In the genomic region with DNA sequence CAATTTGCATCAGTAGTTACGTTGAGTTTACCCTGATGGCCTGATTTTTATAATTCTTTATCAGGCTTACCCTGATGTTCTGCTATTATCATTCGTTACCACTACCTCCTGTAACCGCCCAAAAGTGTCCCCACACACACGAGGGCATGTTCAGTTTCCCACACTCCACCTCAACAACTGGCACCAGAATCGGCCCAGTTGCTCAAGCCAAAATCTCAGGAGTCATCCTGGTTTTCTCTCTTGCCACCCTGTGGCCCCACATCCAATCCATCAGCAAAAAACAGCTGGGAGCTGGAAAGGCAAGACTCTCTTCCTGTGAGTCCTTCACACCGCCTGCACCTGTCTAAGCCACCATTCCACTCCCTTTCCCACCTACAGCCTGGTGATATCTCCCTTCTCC, we compare ENCODE assay signal across 11 cellular contexts.
DNase-seq lines count a peak whose midpoint lies in the region; ATAC-seq and TF ChIP-seq lines count a peak whose summit lies in the region.
"Had no signal": no experiment of that assay in that cellular context is flagged by ENCODE, and none has a peak within 500 bp of the region (broad histone marks: within the 10 kb centered on the region; RNA-seq: fewer than 3 reads in every experiment).

No MANE protein-coding gene starts in this region.

- H3K36me3 Mint-ChIP-seq in activated CD4-positive, alpha-beta T cell treated with anti-CD3 and anti-CD28 coated beads, Interleukin-2, amount 10 ng/mL, durations not matched to agents 24 days and 14 days (ENCODE audit: low read depth), result no peaks in the 10 kb centered on the region
- H3K36me3 Mint-ChIP-seq in activated naive CD8-positive, alpha-beta T cell treated with anti-CD3 and anti-CD28 coated beads for 36 hours, result no peaks in the 10 kb centered on the region

- H3K4me3 ChIP-seq in left lung, result peak overlapping the region; percentile 53 to 60
- peak overlapping the region; percentile 97 for H3K4me3 ChIP-seq in thoracic aorta

- H3K4me1 ChIP-seq in left lung (peaks cover 3 to 6% of the 10 kb centered on the region in 2 donors), thoracic aorta (ENCODE audit: control insufficient read depth in 1 of 2, low read depth in 2 of 2) (peaks cover 7 to 8% of the 10 kb centered on the region in 2 donors)

- no peak overlapping the region for H3K27ac Mint-ChIP-seq in activated CD4-positive, alpha-beta T cell treated with anti-CD3 and anti-CD28 coated beads, Interleukin-2, amount 10 ng/mL, durations not matched to agents 24 days and 14 days
- H3K27ac Mint-ChIP-seq in activated naive CD8-positive, alpha-beta T cell treated with anti-CD3 and anti-CD28 coated beads for 36 hours, result peak overlapping the region; percentile 88

- no peak for DNase-seq in activated CD4-positive, alpha-beta T cell treated with anti-CD3 and anti-CD28 coated beads, Interleukin-2, amount 10 ng/mL, durations not matched to agents 24 days and 14 days
- DNase-seq in activated CD4-positive, alpha-beta T cell treated with anti-CD3 and anti-CD28 coated beads for 1 hour, result no peak
- DNase-seq in activated naive CD8-positive, alpha-beta T cell treated with anti-CD3 and anti-CD28 coated beads for 36 hours, result no peak
- DNase-seq in left lung (no peak), thoracic aorta (ENCODE audit: low spot score) (no peak)
- no peak for DNase-seq in stimulated activated CD4-positive, alpha-beta T cell treated with anti-CD3 and anti-CD28 coated beads, Interleukin-2, amount 100 ng/mL, for 24 hours
- DNase-seq: activated CD4-positive, alpha-beta T cell treated with anti-CD3 and anti-CD28 coated beads for 4 hours; mucosa of descending colon had no signal

- no peaks in the 10 kb centered on the region for H3K9me3 Mint-ChIP-seq in activated CD4-positive, alpha-beta T cell treated with anti-CD3 and anti-CD28 coated beads, Interleukin-2, amount 10 ng/mL, durations not matched to agents 24 days and 14 days
- no peaks in the 10 kb centered on the region for H3K9me3 Mint-ChIP-seq in activated naive CD8-positive, alpha-beta T cell treated with anti-CD3 and anti-CD28 coated beads for 36 hours

- H3K36me3 ChIP-seq in left lung (no peaks in the 10 kb centered on the region), thoracic aorta (no peaks in the 10 kb centered on the region)

- peak; percentile 14 for ATAC-seq in left lung
- ATAC-seq in thoracic aorta (ENCODE audit: insufficient number of reproducible peaks, low FRiP score, low read depth), result no peak
- ATAC-seq in GM18502 (IDR thresholded peaks at IDR 0.05; ENCODE audit: poor library complexity, unreplicated experiment), result no peak
- ATAC-seq in GM18520 (IDR thresholded peaks at IDR 0.05; ENCODE audit: unreplicated experiment), result no peak

- H3K9me3 ChIP-seq in left lung (no peaks in the 10 kb centered on the region), thoracic aorta (no peaks in the 10 kb centered on the region)
- H3K9me3 ChIP-seq: mucosa of descending colon had no signal

- intact Hi-C loops in activated CD4-positive, alpha-beta T cell treated with anti-CD3 and anti-CD28 coated beads, Interleukin-2, amount 10 ng/mL, durations not matched to agents 24 days and 14 days (cut with micrococcal nuclease), result no loop called here
- intact Hi-C loops in left lung (cut with DNase I), result no loop called here

- H3K27me3 Mint-ChIP-seq in activated CD4-positive, alpha-beta T cell treated with anti-CD3 and anti-CD28 coated beads, Interleukin-2, amount 10 ng/mL, durations not matched to agents 24 days and 14 days, result no peaks in the 10 kb centered on the region
- H3K27me3 Mint-ChIP-seq in activated naive CD8-positive, alpha-beta T cell treated with anti-CD3 and anti-CD28 coated beads for 36 hours, result no peaks in the 10 kb centered on the region

- TF ChIP-seq CTCF in left lung (IDR thresholded peaks at IDR 0.05), result no peak
- TF ChIP-seq CTCF in thoracic aorta (IDR thresholded peaks at IDR 0.05), result no peak

- H3K4me1 Mint-ChIP-seq in activated CD4-positive, alpha-beta T cell treated with anti-CD3 and anti-CD28 coated beads, Interleukin-2, amount 10 ng/mL, durations not matched to agents 24 days and 14 days, result peaks cover 5% of the 10 kb centered on the region
- peaks cover 6% of the 10 kb centered on the region for H3K4me1 Mint-ChIP-seq in activated naive CD8-positive, alpha-beta T cell treated with anti-CD3 and anti-CD28 coated beads for 36 hours

- H3K27ac ChIP-seq in left lung (no peak overlapping the region), thoracic aorta (peak overlapping the region; percentile 69 to 70)
- H3K27ac ChIP-seq: HL-60 had no signal

- peak overlapping the region; percentile 93 for H3K4me3 Mint-ChIP-seq in activated CD4-positive, alpha-beta T cell treated with anti-CD3 and anti-CD28 coated beads, Interleukin-2, amount 10 ng/mL, durations not matched to agents 24 days and 14 days
- H3K4me3 Mint-ChIP-seq in activated naive CD8-positive, alpha-beta T cell treated with anti-CD3 and anti-CD28 coated beads for 36 hours, result peak overlapping the region; percentile 93

- H3K27me3 ChIP-seq in left lung, result no peaks in the 10 kb centered on the region
- H3K27me3 ChIP-seq in thoracic aorta (replicated peaks; ENCODE audit: insufficient read depth), result no peaks in the 10 kb centered on the region

Comparison
In these comparisons a context has a peak if more than half of its experiments do, and no peak if none do; other contexts are left out.
1. H3K27ac ChIP-seq: peak in thoracic aorta (2 of 2); none in left lung (0 of 2).